22 cellular contexts compared by ENCODE assay signal in genomic region chr7:136142583-136142982, GRCh38.
"Had no signal": no experiment of that assay in that cellular context is flagged by ENCODE, and none has a peak within 500 bp of the region (broad histone marks: within the 10 kb centered on the region; RNA-seq: fewer than 3 reads in every experiment).

No MANE protein-coding gene starts in this region.

- FAIRE-seq: bronchial epithelial cell had no signal

- DNase-seq: activated CD4-positive, alpha-beta T cell treated with anti-CD3 and anti-CD28 coated beads, Interleukin-2, amount 10 ng/mL, durations not matched to agents 24 days and 14 days; activated CD8-positive, alpha-beta memory T cell treated with anti-CD3 and anti-CD28 coated beads, Interleukin-2, amount 10 ng/mL, durations not matched to agents 7 days and 5 days; activated CD8-positive, alpha-beta T cell treated with anti-CD3 and anti-CD28 coated beads for 36 hours; activated effector memory CD4-positive, alpha-beta T cell treated with anti-CD3 and anti-CD28 coated beads, Interleukin-2, amount 50 U/mL, for 16 hours; activated naive CD4-positive, alpha-beta T cell treated with anti-CD3 and anti-CD28 coated beads, Interleukin-2, amount 10 ng/mL, durations not matched to agents 7 days and 5 days; activated T-cell treated with anti-CD3 and anti-CD28 coated beads for 4 hours; amygdala; cortex of kidney; head of caudate nucleus; hypothalamus; midbrain; natural killer cell; spleen; stimulated activated CD4-positive, alpha-beta T cell treated with anti-CD3 and anti-CD28 coated beads, Interleukin-4, amount 100 ng/mL, for 1 hour; stimulated activated naive CD4-positive, alpha-beta T cell treated with Interleukin-2 at 50 U/mL for 16 hours; upper lobe of left lung had no signal

- ATAC-seq: activated CD4-positive, CD25-positive, alpha-beta regulatory T cell treated with anti-CD3 and anti-CD28 coated beads, Interleukin-2, amount 50 U/mL, for 24 hours; activated CD8-positive, alpha-beta memory T cell treated with anti-CD3 and anti-CD28 coated beads, Interleukin-2, amount 10 ng/mL, durations not matched to agents 7 days and 5 days; activated CD8-positive, alpha-beta T cell treated with anti-CD3 and anti-CD28 coated beads for 36 hours; gastroesophageal sphincter; natural killer cell had no signal

- H3K27me3 ChIP-seq: gastroesophageal sphincter, spleen, upper lobe of left lung had no signal

- H3K4me1 ChIP-seq: gastroesophageal sphincter, spleen, upper lobe of left lung had no signal

- H3K36me3 ChIP-seq: gastroesophageal sphincter, spleen, thoracic aorta, upper lobe of left lung had no signal

- H3K4me3 ChIP-seq: gastroesophageal sphincter, spleen, thoracic aorta, upper lobe of left lung had no signal

- H3K9me3 ChIP-seq: gastroesophageal sphincter, spleen, thoracic aorta, upper lobe of left lung had no signal

- H3K27ac ChIP-seq: epithelial cell of prostate, gastroesophageal sphincter, spleen, thoracic aorta, upper lobe of left lung, VCaP had no signal
